20 cellular contexts compared by ENCODE assay signal in the genomic region with DNA sequence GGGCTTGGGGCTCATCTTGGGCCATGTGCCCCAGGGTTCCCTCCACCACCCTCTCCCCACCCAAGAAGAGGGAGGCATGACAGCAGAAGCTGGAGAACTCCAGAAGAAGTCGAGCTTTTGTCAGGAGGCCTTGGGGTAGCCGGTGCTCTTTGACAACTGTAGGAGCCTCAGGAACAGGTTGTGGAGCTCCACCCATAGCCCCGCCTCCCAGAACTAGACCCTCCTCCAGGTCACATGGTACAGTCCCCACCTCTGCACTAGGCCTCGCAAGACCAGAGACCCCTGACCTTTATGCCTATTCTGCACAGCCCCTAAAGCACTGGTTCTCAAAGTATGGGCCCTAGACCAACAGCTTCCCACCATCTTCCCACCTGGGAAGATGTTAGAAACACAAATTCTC. TPM values are rescaled to one million over a fixed set of nuclear protein-coding genes. Genes with fewer than 3 reads are reported as not detected.
DNase-seq lines count a peak whose midpoint lies in the region; ATAC-seq, FAIRE-seq and TF ChIP-seq lines count a peak whose summit lies in the region.
"Had no signal": no experiment of that assay in that cellular context is flagged by ENCODE, and none has a peak within 500 bp of the region (broad histone marks: within the 10 kb centered on the region; RNA-seq: fewer than 3 reads in every experiment).

No MANE protein-coding gene starts in this region.

- DNase-seq in K562 (ENCODE audit: extremely low read depth in 1 of 4, low spot score in 3 of 4) (peak in 1 of 4 experiments; percentile 1), iPS-NIHi11 (ENCODE audit: low spot score) (peak; percentile 2), NCI-H2171 treated with DMSO at 0.1 percent for 48 hours (lab: John Stamatoyannopoulos, UW) (no peak)
- DNase-seq: AML-193; Caco-2; Calu3; CD4-positive, alpha-beta T cell; CD8-positive, alpha-beta T cell; DMS79 treated with DMSO at 0.1 percent for 48 hours; GF-D8 had no signal

- TF ChIP-seq POLR2A in K562 (conservative IDR thresholded peaks at IDR 0.05), result no peak

- BruUV-seq in K562 (replicated peaks; lab: Mats Ljungman, UMichigan), result no TSS peak

- H4K20me1 ChIP-seq in K562 (replicated peaks; ENCODE audit: control insufficient read depth, insufficient read depth, low read length), result no peaks in the 10 kb centered on the region
- H4K20me1 ChIP-seq: BLaER1 treated with 17β-estradiol and CSF1 and Interleukin-3, amounts not matched to agents 10 nM and 100 nM had no signal

- no peaks in the 10 kb centered on the region for H3K79me2 ChIP-seq in K562 (ENCODE audit: control insufficient read depth, insufficient read depth, low read length)

- TF ChIP-seq RAD21 in Ishikawa (IDR thresholded peaks at IDR 0.05; ENCODE audit: low read depth) (no peak), K562 (CRISPR knock-in tag; conservative IDR thresholded peaks at IDR 0.05 in 1 of 2, IDR thresholded peaks at IDR 0.05 in 1 of 2) (no peak)

- no peaks in the 10 kb centered on the region for H3K4me1 ChIP-seq in K562 (replicated peaks in 1 of 2; ENCODE audit: control insufficient read depth in 2 of 2, insufficient read depth in 2 of 2, low read length in 2 of 2)
- H3K4me1 ChIP-seq: A549; BLaER1 treated with 17β-estradiol and CSF1 and Interleukin-3, amounts not matched to agents 10 nM and 100 nM; Caco-2 had no signal

- no peak overlapping the region for H2AFZ ChIP-seq in K562 (ENCODE audit: low read depth, low read length)

- no peak overlapping the region for H3K4me2 ChIP-seq in K562 (ENCODE audit: insufficient read depth, low read length)
- H3K4me2 ChIP-seq: A549; BLaER1 treated with 17β-estradiol and CSF1 and Interleukin-3, amounts not matched to agents 10 nM and 100 nM had no signal

- no peak overlapping the region for H3K4me3 ChIP-seq in K562
- H3K4me3 ChIP-seq: A549; BLaER1 treated with 17β-estradiol and CSF1 and Interleukin-3, amounts not matched to agents 10 nM and 100 nM had no signal

- CTCF ChIA-PET in K562 (lab: Yijun Ruan, JAX; ENCODE audit: low intra/inter-chr PET ratio), result no interaction called here

- no peaks in the 10 kb centered on the region for H3K9me1 ChIP-seq in K562 (ENCODE audit: control insufficient read depth, insufficient read depth, low read length)

- no peak for FAIRE-seq in K562 (lab: Jason Lieb, UNC)
- FAIRE-seq: A549, D721Med, G401.6, GM12891 had no signal

- in situ Hi-C loops in K562 (cut with MboI), result no loop called here

- TF ChIP-seq EP300 in Ishikawa (IDR thresholded peaks at IDR 0.05; ENCODE audit: borderline replicate concordance) (no peak), K562 (IDR thresholded peaks at IDR 0.05; ENCODE audit: low read length) (no peak)

- ATAC-seq in K562 (peak; percentile 67), SK-N-SH treated with all-trans-retinoic acid at 6 μM for 48 hours (no peak), GM18519 (IDR thresholded peaks at IDR 0.05; ENCODE audit: low FRiP score, unreplicated experiment) (no peak)
- ATAC-seq: A549; CD8-positive, alpha-beta T cell had no signal

- POLR2A ChIA-PET in K562 (lab: Yijun Ruan, JAX), result no interaction called here

- no peaks in the 10 kb centered on the region for H3K36me3 ChIP-seq in K562 (ENCODE audit: control insufficient read depth, insufficient read depth, low read length)
- H3K36me3 ChIP-seq: BLaER1 treated with 17β-estradiol and CSF1 and Interleukin-3, amounts not matched to agents 10 nM and 100 nM had no signal

- WGBS in K562 (ENCODE audit: insufficient coverage, low coverage, missing lambda C conversion rate), result 0% methylated on average over 4 of the region's 4 CpGs

- no peak overlapping the region for H3K9ac ChIP-seq in K562 (ENCODE audit: insufficient read depth in 1 of 2, low read depth in 2 of 2, low read length in 2 of 2)
- H3K9ac ChIP-seq: BLaER1 treated with 17β-estradiol and CSF1 and Interleukin-3, amounts not matched to agents 10 nM and 100 nM had no signal

- no peaks in the 10 kb centered on the region for H3K9me3 ChIP-seq in K562 (replicated peaks; ENCODE audit: control insufficient read depth, insufficient read depth, low read depth, low read length)
- H3K9me3 ChIP-seq: A549, Caco-2 had no signal

- intact Hi-C loops in K562 (cut with micrococcal nuclease), result no loop called here

- H3K27me3 ChIP-seq in K562 (ENCODE audit: control insufficient read depth in 2 of 2, insufficient read depth in 2 of 2, low read length in 2 of 2), result no peaks in the 10 kb centered on the region; a peak in 2 of 5 replicates

- no peak for TF ChIP-seq CTCF in K562 (IDR thresholded peaks at IDR 0.05 in 2 of 3, conservative IDR thresholded peaks at IDR 0.05 in 1 of 3; ENCODE audit: insufficient read depth in 2 of 3, low read depth in 1 of 3, low read length in 3 of 3)

- no peak overlapping the region for H3K27ac ChIP-seq in K562 (ENCODE audit: extremely low read depth, low read depth, low read length)
- H3K27ac ChIP-seq: 22Rv1; A549; BLaER1 treated with 17β-estradiol and CSF1 and Interleukin-3, amounts not matched to agents 10 nM and 100 nM; C4-2B had no signal

TF ChIP-seq in Ishikawa, 13 proteins besides CTCF, POLR2A, EP300 and RAD21:
- no peak for TF ChIP-seq ZBTB7A (IDR thresholded peaks at IDR 0.05; ENCODE audit: low read depth)
- TF ChIP-seq, protein P1, sequence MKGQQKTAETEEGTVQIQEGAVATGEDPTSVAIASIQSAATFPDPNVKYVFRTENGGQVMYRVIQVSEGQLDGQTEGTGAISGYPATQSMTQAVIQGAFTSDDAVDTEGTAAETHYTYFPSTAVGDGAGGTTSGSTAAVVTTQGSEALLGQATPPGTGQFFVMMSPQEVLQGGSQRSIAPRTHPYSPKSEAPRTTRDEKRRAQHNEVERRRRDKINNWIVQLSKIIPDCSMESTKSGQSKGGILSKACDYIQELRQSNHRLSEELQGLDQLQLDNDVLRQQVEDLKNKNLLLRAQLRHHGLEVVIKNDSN (IDR thresholded peaks at IDR 0.05), result peak; percentile 26; the same call in 1 of the 2 replicates

TF ChIP-seq in K562, 482 proteins besides CTCF, POLR2A, EP300 and RAD21 (continues in another document):
- TF ChIP-seq XRCC5 (IDR thresholded peaks at IDR 0.05; ENCODE audit: low read depth, low read length), result no peak
- no peak for TF ChIP-seq FOXA3 (CRISPR knock-in tag; conservative IDR thresholded peaks at IDR 0.05 in 1 of 2, IDR thresholded peaks at IDR 0.05 in 1 of 2)
- TF ChIP-seq, protein P2, sequence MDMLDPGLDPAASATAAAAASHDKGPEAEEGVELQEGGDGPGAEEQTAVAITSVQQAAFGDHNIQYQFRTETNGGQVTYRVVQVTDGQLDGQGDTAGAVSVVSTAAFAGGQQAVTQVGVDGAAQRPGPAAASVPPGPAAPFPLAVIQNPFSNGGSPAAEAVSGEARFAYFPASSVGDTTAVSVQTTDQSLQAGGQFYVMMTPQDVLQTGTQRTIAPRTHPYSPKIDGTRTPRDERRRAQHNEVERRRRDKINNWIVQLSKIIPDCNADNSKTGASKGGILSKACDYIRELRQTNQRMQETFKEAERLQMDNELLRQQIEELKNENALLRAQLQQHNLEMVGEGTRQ (CRISPR knock-in tag; IDR thresholded peaks at IDR 0.05), result no peak
- no peak for TF ChIP-seq ZNF324 (CRISPR knock-in tag; IDR thresholded peaks at IDR 0.05)
- TF ChIP-seq HDAC6 (IDR thresholded peaks at IDR 0.05; ENCODE audit: low read depth, low read length), result no peak
- no peak for TF ChIP-seq SMARCE1 (IDR thresholded peaks at IDR 0.05)

TF ChIP-seq in SK-N-SH treated with all-trans-retinoic acid at 6 μM for 48 hours, 23 proteins besides CTCF, POLR2A, EP300 and RAD21 (continues in another document):
- TF ChIP-seq ZNF70 (CRISPR knock-in tag; IDR thresholded peaks at IDR 0.05) (no peak), TCF4 (CRISPR knock-in tag; IDR thresholded peaks at IDR 0.05; ENCODE audit: borderline replicate concordance) (no peak), SNAI2 (CRISPR knock-in tag; IDR thresholded peaks at IDR 0.05) (no peak), CREB5 (CRISPR knock-in tag; IDR thresholded peaks at IDR 0.05; ENCODE audit: low read depth) (no peak), PPARA (CRISPR knock-in tag; IDR thresholded peaks at IDR 0.05; ENCODE audit: borderline replicate concordance) (no peak), GLIS3 (CRISPR knock-in tag; IDR thresholded peaks at IDR 0.05) (no peak), ZNF8 (CRISPR knock-in tag; IDR thresholded peaks at IDR 0.05) (no peak), CSDC2 (CRISPR knock-in tag; IDR thresholded peaks at IDR 0.05) (no peak), RARB (CRISPR knock-in tag; IDR thresholded peaks at IDR 0.05) (no peak), ZNF565 (CRISPR knock-in tag; conservative IDR thresholded peaks at IDR 0.05; ENCODE audit: low read depth) (no peak), OSR1 (CRISPR knock-in tag; IDR thresholded peaks at IDR 0.05) (no peak)

RNA-seq across cellular contexts. Expression of gene MORC4, which starts 8.0 kb away (rescaled TPM):
- 0.12 and 0.76 TPM in 2 replicates for total RNA-seq in K562 (2011; cell fraction: chromatin; rRNA removed; ENCODE audit: low replicate concordance)
- 0.13 and 0.17 TPM in 2 replicates for total RNA-seq in K562 (2011; cell fraction: nucleolus; rRNA removed)
- total RNA-seq in K562 (2011; cell fraction: nucleoplasm; rRNA removed), result 0.29 TPM in 1 of 2 replicates, not detected in the other
- total RNA-seq in K562 (2014; rRNA removed), result 0.16 and 0.32 TPM in 2 replicates
- 0.18 and 0.41 TPM in 2 replicates for total RNA-seq in K562 (2014; rRNA removed; fragmentation: Illumina TruSeq; extraction: Trizol)
- 0.11 and 0.18 TPM in 2 replicates for total RNA-seq in K562 (2015; rRNA removed; fragmentation: Illumina TruSeq; extraction: Trizol)
- 0.13 and 0.40 TPM in 2 replicates for total RNA-seq in K562 (2021)
- 0.06 and 0.11 TPM in 2 replicates for polyA plus RNA-seq in K562 (2011; rRNA removed)
- 0.01 and 0.04 TPM in 2 replicates for polyA plus RNA-seq in K562 (2011; cell fraction: cytosol; rRNA removed)
- polyA plus RNA-seq in K562 (2011; cell fraction: nucleus; rRNA removed), result 0.16 and 0.24 TPM in 2 replicates
- polyA plus RNA-seq in K562 (2012), result 0.23 and 0.68 TPM in 2 replicates
- 0.13 TPM in 1 of 2 replicates, not detected in the other for polyA plus RNA-seq in K562 (2014; fragmentation: Illumina TruSeq; extraction: Trizol)
- polyA plus RNA-seq in K562 (2014; fragmentation: Nextera tagmentation; extraction: Ambion mirVana), result under 1 TPM; 0.04 TPM
- polyA plus RNA-seq in K562 (2014; rRNA removed), result 0.18 and 0.53 TPM in 2 replicates
- 0.18 and 0.25 TPM in 2 replicates for polyA minus RNA-seq in K562 (2011; rRNA and poly(A)+ RNA removed)
- not detected in 2 replicates for polyA minus RNA-seq in K562 (2011; cell fraction: cytosol; rRNA and poly(A)+ RNA removed)
- 0.44 TPM in 1 of 2 replicates, not detected in the other for polyA minus RNA-seq in K562 (2011; cell fraction: nucleus; rRNA and poly(A)+ RNA removed)
